In the genomic region with DNA sequence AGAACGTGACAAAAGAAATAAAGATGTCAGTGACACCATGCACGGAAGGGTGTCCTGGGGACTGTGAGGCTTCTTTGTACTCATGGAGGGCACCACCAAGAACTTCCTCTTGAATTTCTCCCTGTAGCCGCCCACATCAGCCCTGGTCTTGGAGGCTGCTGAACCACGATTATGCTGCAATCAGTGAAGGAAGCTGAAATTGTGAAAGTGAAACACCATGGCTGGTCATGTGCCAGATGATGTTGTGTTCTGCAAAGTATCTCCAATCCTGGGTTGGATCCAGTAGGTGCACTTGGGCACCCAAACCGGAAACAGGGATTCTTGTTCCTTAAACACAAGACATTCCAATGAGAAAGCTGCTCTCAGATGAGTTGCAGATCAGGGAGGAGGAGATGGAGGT, we compare ENCODE assay signal across 1 cellular context.
TF ChIP-seq lines count a peak whose summit lies in the region.

No MANE protein-coding gene starts in this region.

TF ChIP-seq in HepG2, 621 proteins besides CTCF, POLR2A, EP300 and RAD21 (continued from another document):
- TF ChIP-seq TFDP1 (CRISPR knock-in tag; IDR thresholded peaks at IDR 0.05; ENCODE audit: borderline replicate concordance) (no peak), RNF219 (CRISPR knock-in tag; IDR thresholded peaks at IDR 0.05) (no peak), ZNF251 (CRISPR knock-in tag; IDR thresholded peaks at IDR 0.05) (no peak), HNRNPUL1 (IDR thresholded peaks at IDR 0.05; ENCODE audit: low read depth, low read length) (no peak), TFDP2 (CRISPR knock-in tag; IDR thresholded peaks at IDR 0.05) (no peak), ZNF768 (CRISPR knock-in tag; IDR thresholded peaks at IDR 0.05) (no peak), ZNF605 (CRISPR knock-in tag; IDR thresholded peaks at IDR 0.05) (no peak), ZBTB38 (CRISPR knock-in tag; IDR thresholded peaks at IDR 0.05) (no peak), SAFB2 (CRISPR knock-in tag; IDR thresholded peaks at IDR 0.05; ENCODE audit: borderline replicate concordance, low read depth) (no peak)
- TF ChIP-seq, protein P1, sequence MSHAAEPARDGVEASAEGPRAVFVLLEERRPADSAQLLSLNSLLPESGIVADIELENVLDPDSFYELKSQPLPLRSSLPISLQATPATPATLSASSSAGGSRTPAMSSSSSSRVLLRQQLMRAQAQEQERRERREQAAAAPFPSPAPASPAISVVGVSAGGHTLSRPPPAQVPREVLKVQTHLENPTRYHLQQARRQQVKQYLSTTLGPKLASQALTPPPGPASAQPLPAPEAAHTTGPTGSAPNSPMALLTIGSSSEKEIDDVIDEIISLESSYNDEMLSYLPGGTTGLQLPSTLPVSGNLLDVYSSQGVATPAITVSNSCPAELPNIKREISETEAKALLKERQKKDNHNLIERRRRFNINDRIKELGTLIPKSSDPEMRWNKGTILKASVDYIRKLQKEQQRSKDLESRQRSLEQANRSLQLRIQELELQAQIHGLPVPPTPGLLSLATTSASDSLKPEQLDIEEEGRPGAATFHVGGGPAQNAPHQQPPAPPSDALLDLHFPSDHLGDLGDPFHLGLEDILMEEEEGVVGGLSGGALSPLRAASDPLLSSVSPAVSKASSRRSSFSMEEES (CRISPR knock-in tag; IDR thresholded peaks at IDR 0.05), result no peak
- TF ChIP-seq, protein P2, sequence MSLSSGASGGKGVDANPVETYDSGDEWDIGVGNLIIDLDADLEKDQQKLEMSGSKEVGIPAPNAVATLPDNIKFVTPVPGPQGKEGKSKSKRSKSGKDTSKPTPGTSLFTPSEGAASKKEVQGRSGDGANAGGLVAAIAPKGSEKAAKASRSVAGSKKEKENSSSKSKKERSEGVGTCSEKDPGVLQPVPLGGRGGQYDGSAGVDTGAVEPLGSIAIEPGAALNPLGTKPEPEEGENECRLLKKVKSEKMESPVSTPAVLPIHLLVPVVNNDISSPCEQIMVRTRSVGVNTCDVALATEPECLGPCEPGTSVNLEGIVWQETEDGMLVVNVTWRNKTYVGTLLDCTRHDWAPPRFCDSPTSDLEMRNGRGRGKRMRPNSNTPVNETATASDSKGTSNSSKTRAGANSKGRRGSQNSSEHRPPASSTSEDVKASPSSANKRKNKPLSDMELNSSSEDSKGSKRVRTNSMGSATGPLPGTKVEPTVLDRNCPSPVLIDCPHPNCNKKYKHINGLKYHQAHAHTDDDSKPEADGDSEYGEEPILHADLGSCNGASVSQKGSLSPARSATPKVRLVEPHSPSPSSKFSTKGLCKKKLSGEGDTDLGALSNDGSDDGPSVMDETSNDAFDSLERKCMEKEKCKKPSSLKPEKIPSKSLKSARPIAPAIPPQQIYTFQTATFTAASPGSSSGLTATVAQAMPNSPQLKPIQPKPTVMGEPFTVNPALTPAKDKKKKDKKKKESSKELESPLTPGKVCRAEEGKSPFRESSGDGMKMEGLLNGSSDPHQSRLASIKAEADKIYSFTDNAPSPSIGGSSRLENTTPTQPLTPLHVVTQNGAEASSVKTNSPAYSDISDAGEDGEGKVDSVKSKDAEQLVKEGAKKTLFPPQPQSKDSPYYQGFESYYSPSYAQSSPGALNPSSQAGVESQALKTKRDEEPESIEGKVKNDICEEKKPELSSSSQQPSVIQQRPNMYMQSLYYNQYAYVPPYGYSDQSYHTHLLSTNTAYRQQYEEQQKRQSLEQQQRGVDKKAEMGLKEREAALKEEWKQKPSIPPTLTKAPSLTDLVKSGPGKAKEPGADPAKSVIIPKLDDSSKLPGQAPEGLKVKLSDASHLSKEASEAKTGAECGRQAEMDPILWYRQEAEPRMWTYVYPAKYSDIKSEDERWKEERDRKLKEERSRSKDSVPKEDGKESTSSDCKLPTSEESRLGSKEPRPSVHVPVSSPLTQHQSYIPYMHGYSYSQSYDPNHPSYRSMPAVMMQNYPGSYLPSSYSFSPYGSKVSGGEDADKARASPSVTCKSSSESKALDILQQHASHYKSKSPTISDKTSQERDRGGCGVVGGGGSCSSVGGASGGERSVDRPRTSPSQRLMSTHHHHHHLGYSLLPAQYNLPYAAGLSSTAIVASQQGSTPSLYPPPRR (CRISPR knock-in tag; IDR thresholded peaks at IDR 0.05; ENCODE audit: borderline replicate concordance), result no peak
- TF ChIP-seq, protein P3, sequence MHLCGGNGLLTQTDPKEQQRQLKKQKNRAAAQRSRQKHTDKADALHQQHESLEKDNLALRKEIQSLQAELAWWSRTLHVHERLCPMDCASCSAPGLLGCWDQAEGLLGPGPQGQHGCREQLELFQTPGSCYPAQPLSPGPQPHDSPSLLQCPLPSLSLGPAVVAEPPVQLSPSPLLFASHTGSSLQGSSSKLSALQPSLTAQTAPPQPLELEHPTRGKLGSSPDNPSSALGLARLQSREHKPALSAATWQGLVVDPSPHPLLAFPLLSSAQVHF (CRISPR knock-in tag; IDR thresholded peaks at IDR 0.05), result no peak
